9 cellular contexts compared by ENCODE assay signal in the genomic region with DNA sequence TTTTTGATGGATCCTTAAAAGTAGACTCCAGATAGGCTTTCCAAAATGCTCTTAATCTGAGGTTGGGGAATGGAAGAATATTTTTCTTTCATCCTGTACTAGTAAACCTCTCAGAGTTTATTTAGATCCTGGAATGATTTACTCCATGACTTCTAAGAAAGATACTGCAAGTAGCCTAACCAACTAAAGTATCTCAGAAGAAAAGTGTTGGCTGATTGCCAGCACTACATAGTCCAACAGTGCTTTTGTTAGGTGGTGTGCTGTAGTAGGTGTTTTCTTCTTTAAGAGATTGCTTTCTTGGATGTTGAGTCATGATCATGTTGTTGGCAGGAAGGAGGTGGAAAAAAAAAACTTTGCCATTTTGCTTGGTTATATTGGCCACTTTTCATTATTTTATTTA.
DNase-seq lines count a peak whose midpoint lies in the region; ATAC-seq and TF ChIP-seq lines count a peak whose summit lies in the region.
"Had no signal": no experiment of that assay in that cellular context is flagged by ENCODE, and none has a peak within 500 bp of the region (broad histone marks: within the 10 kb centered on the region; RNA-seq: fewer than 3 reads in every experiment).

No MANE protein-coding gene starts in this region.

- intact Hi-C loops in A673 (cut with micrococcal nuclease; ENCODE audit: unreplicated experiment) = no loop called here

- no peak overlapping the region for H3K4me3 ChIP-seq in A673 (ENCODE audit: low read depth, low read length, poor library complexity, severe bottlenecking)

- CTCF ChIA-PET in A673 (lab: Charles Lee) (no interaction called here), HEK293T (lab: Yijun Ruan, JAX) (no interaction called here)

- DNase-seq in A673 (ENCODE audit: low spot score) (peak; percentile 54), HEK293T (ENCODE audit: extremely low spot score) (no peak), amniotic epithelial cell (ENCODE audit: low read depth) (peak; percentile 79), kidney glomerular epithelial cell (lab: John Stamatoyannopoulos, UW) (peak; percentile 77), NCI-H526 treated with DMSO at 0.1 percent for 48 hours (lab: John Stamatoyannopoulos, UW) (no peak), cerebellum (ENCODE audit: low spot score) (no peak)
- no peak for DNase-seq in stimulated activated CD4-positive, alpha-beta T cell treated with anti-CD3 and anti-CD28 coated beads, Interleukin-2, amount 100 ng/mL, for 48 hours
- DNase-seq: Kasumi-1 had no signal

- H3K27ac ChIP-seq in A673 (ENCODE audit: low read depth, low read length, poor library complexity, severe bottlenecking) = no peak overlapping the region

- no peaks in the 10 kb centered on the region for H3K9me3 ChIP-seq in A673 (ENCODE audit: low read depth, low read length, poor library complexity, severe bottlenecking)

- no TSS peak for BruUV-seq in A673 (replicated peaks; lab: Mats Ljungman, UMichigan)

- H3K4me1 ChIP-seq in A673 (ENCODE audit: insufficient read depth, low read length, poor library complexity, severe bottlenecking) = peaks cover 53% of the 10 kb centered on the region

- no peaks in the 10 kb centered on the region for H3K27me3 ChIP-seq in A673 (replicated peaks; ENCODE audit: insufficient read depth, low read depth, low read length, poor library complexity)

- no peaks in the 10 kb centered on the region for H3K36me3 ChIP-seq in A673 (ENCODE audit: insufficient read depth, low read length, poor library complexity, severe bottlenecking)

- POLR2A ChIA-PET in A673 (lab: Charles Lee; ENCODE audit: low non-redundant PET) (interaction anchor here (0.7 kb wide), 1 partner anchor 53 kb away, joined by 3 read pairs; no protein-coding TSS in a partner anchor), HEK293T (lab: Yijun Ruan, JAX) (no interaction called here)

- ATAC-seq in GM18511 (IDR thresholded peaks at IDR 0.05; ENCODE audit: unreplicated experiment) = no peak

- no peak for TF ChIP-seq CTCF in A673 (conservative IDR thresholded peaks at IDR 0.05; ENCODE audit: low read depth, low read length)

TF ChIP-seq in HEK293T, 16 proteins besides CTCF, POLR2A, EP300 and RAD21:
- no peak for TF ChIP-seq FOXK2 (IDR thresholded peaks at IDR 0.05)
- no peak for TF ChIP-seq L3MBTL2 (conservative IDR thresholded peaks at IDR 0.05)
- peak; percentile 21; the same call in 1 of the 2 replicates for TF ChIP-seq PKNOX1 (IDR thresholded peaks at IDR 0.05)

Comparison
In these comparisons a context has a peak if more than half of its experiments do, and no peak if none do; other contexts are left out.
1. DNase-seq: peak in A673 (single experiment), amniotic epithelial cell (single experiment) and kidney glomerular epithelial cell (single experiment); none in HEK293T (single experiment), stimulated activated CD4-positive, alpha-beta T cell treated with anti-CD3 and anti-CD28 coated beads, Interleukin-2, amount 100 ng/mL, for 48 hours (0 of 2), NCI-H526 treated with DMSO at 0.1 percent for 48 hours (single experiment) and cerebellum (single experiment).